Comparison of ENCODE assay signal across 9 cellular contexts in genomic region chr7:50595538-50596102, GRCh38. TPM values are rescaled to one million over a fixed set of nuclear protein-coding genes. Genes with fewer than 3 reads are reported as not detected.
DNase-seq lines count a peak whose midpoint lies in the region; ATAC-seq, FAIRE-seq and TF ChIP-seq lines count a peak whose summit lies in the region.
"Had no signal": no experiment of that assay in that cellular context is flagged by ENCODE, and none has a peak within 500 bp of the region (broad histone marks: within the 10 kb centered on the region; RNA-seq: fewer than 3 reads in every experiment).

No MANE protein-coding gene starts in this region.

- H3K79me2 ChIP-seq in KMS-11 (ENCODE audit: insufficient read depth, low read depth), result no peaks in the 10 kb centered on the region

- no peak overlapping the region for H3K27ac Mint-ChIP-seq in WTC11

- POLR2A ChIA-PET in WTC11 (lab: Charles Lee), result no interaction called here
- POLR2A ChIA-PET in GM10248 (lab: Yijun Ruan, JAX), result no interaction called here

- no peaks in the 10 kb centered on the region for H3K4me1 Mint-ChIP-seq in WTC11

- DNase-seq in DMS53 (lab: John Stamatoyannopoulos, UW), result peak; percentile 84
- DNase-seq in WTC11 (ENCODE audit: low spot score), result no peak
- no peak for DNase-seq in Right ventricle myocardium superior
- peak in 1 of 2 donors; percentile 65 for DNase-seq in gastrocnemius medialis
- DNase-seq in GM19239 (ENCODE audit: insufficient read length, low spot score), result no peak
- no peak for DNase-seq in GM10248 (ENCODE audit: extremely low spot score)

- H4K20me1 ChIP-seq in KMS-11 (ENCODE audit: insufficient read depth), result no peaks in the 10 kb centered on the region

- H3K9me3 Mint-ChIP-seq in WTC11, result no peaks in the 10 kb centered on the region; the same call in 1 of the 2 replicates

- H3K36me3 ChIP-seq in KMS-11 (ENCODE audit: insufficient read depth) (no peaks in the 10 kb centered on the region), gastrocnemius medialis (peaks cover 0 to 47% of the 10 kb centered on the region in 2 donors)

- ATAC-seq in GM19397 (IDR thresholded peaks at IDR 0.05; ENCODE audit: unreplicated experiment), result peak; percentile 3
- peak; percentile 78 for ATAC-seq in WTC11
- ATAC-seq in Right ventricle myocardium superior (ENCODE audit: poor library complexity), result peak; percentile 57
- peak; percentile 46 to 89 for ATAC-seq in gastrocnemius medialis

- no peak overlapping the region; the same call in 1 of the 2 replicates for H3K9ac ChIP-seq in KMS-11

- no peaks in the 10 kb centered on the region for H3K27me3 ChIP-seq in KMS-11 (ENCODE audit: insufficient read depth, low read depth)
- no peaks in the 10 kb centered on the region for H3K27me3 ChIP-seq in gastrocnemius medialis

- H2AFZ ChIP-seq in KMS-11 (ENCODE audit: low read depth), result no peak overlapping the region; the same call in 1 of the 2 replicates

- in situ Hi-C loops in gastrocnemius medialis (cut with MboI; ENCODE audit: low sequenced_read_pairs in 4 of 4), result loop anchor here in 3 of 4 donors (10.0 kb wide), 1 partner anchor 131 kb away; no protein-coding TSS in a partner anchor

- TF ChIP-seq POLR2A in gastrocnemius medialis (IDR thresholded peaks at IDR 0.05), result no peak

- no peak for FAIRE-seq in GM19239 (lab: Jason Lieb, UNC)

- H3K4me2 ChIP-seq in KMS-11, result peak overlapping the region; percentile 46; the same call in 1 of the 2 replicates

- H3K27ac ChIP-seq in KMS-11 (peak overlapping the region; percentile 64), gastrocnemius medialis (peak overlapping the region in 3 of 4 donors; percentile 5 to 48 (median 31))

- intact Hi-C loops in Right ventricle myocardium superior (cut with DNase I) (loop anchor here (10.0 kb wide), 1 partner anchor 131 kb away; no protein-coding TSS in a partner anchor), gastrocnemius medialis (cut with DNase I; ENCODE audit: low total_unique reads) (loop anchor here (5.0 to 10.0 kb wide), 2 partner anchors 197 to 469 kb away; no protein-coding TSS in a partner anchor)

- H3K4me3 ChIP-seq in KMS-11 (IDR thresholded peaks at IDR 0.05; ENCODE audit: insufficient read depth, low read depth, low read length) (no peak overlapping the region), gastrocnemius medialis (no peak overlapping the region)

- peak; percentile 47 for TF ChIP-seq CTCF in KMS-11 (conservative IDR thresholded peaks at IDR 0.05; ENCODE audit: low read depth, low read length)
- no peak for TF ChIP-seq CTCF in WTC11 (IDR thresholded peaks at IDR 0.05)
- peak; percentile 44 to 64 (median 49) for TF ChIP-seq CTCF in gastrocnemius medialis (IDR thresholded peaks at IDR 0.05 in 4 of 5, conservative IDR thresholded peaks at IDR 0.05 in 1 of 5)
- no peak for TF ChIP-seq CTCF in GM10248 (IDR thresholded peaks at IDR 0.05; ENCODE audit: control extremely low read depth, extremely low read depth, low read depth, missing control alignments)

- no peaks in the 10 kb centered on the region for H3K9me3 ChIP-seq in gastrocnemius medialis

- H3K27me3 Mint-ChIP-seq in WTC11 (ENCODE audit: low read depth), result no peaks in the 10 kb centered on the region

- H3K4me1 ChIP-seq in KMS-11 (ENCODE audit: low read depth, poor library complexity, severe bottlenecking) (peaks cover 34% of the 10 kb centered on the region), gastrocnemius medialis (peaks cover 17 to 25% of the 10 kb centered on the region in 2 donors)

- peaks cover 41% of the 10 kb centered on the region for H3K36me3 Mint-ChIP-seq in WTC11

- H3K4me3 Mint-ChIP-seq in WTC11, result no peak overlapping the region

- CTCF ChIA-PET in WTC11 (lab: Charles Lee) (interaction anchor here (0.6 to 1.1 kb wide), 11 partner anchors 17 to 566 kb away, joined by 3 to 8 read pairs (median 3); no protein-coding TSS in a partner anchor), GM10248 (lab: Yijun Ruan, JAX) (no interaction called here)

TF ChIP-seq in WTC11, 78 proteins besides CTCF, POLR2A, EP300 and RAD21:
- TF ChIP-seq FOXK1 (CRISPR knock-in tag; IDR thresholded peaks at IDR 0.05) (no peak), E2F5 (CRISPR knock-in tag; IDR thresholded peaks at IDR 0.05) (no peak), ATF2 (CRISPR knock-in tag; IDR thresholded peaks at IDR 0.05; ENCODE audit: borderline replicate concordance, low read depth) (no peak), MYBL2 (CRISPR knock-in tag; IDR thresholded peaks at IDR 0.05) (no peak), JAZF1 (CRISPR knock-in tag; IDR thresholded peaks at IDR 0.05) (no peak), NFATC4 (CRISPR knock-in tag; IDR thresholded peaks at IDR 0.05) (no peak), CREB1 (CRISPR knock-in tag; IDR thresholded peaks at IDR 0.05) (no peak), USF1 (CRISPR knock-in tag; IDR thresholded peaks at IDR 0.05) (no peak), ZBTB21 (CRISPR knock-in tag; IDR thresholded peaks at IDR 0.05; ENCODE audit: borderline replicate concordance) (no peak)

RNA-seq across cellular contexts. Expression of gene DDC, which starts 30.4 kb away (rescaled TPM):
- not detected in 3 replicates for total RNA-seq in WTC11 (2021)
- total RNA-seq in Right ventricle myocardium superior, result not detected
- 1 to 10 TPM in 1 of 4 donors, under 1 TPM in 1, not detected in 2; 0.24 to 1.3 TPM for total RNA-seq in gastrocnemius medialis
- total RNA-seq: T-helper 1 cell treated with Interleukin-12 subunit alpha and Interleukin-12 subunit beta and Interleukin-4 antibody, amounts not matched to agents 30 ng/mL and 1 ng/mL, for 36 hours had no signal

Comparison
In these comparisons a context has a peak if more than half of its experiments do, and no peak if none do; other contexts are left out.
1. ATAC-seq: peak in every context shown above with its lines; median percentile 78 in WTC11; 68 in gastrocnemius medialis; 57 in Right ventricle myocardium superior; 3 in GM19397.
2. CTCF ChIP-seq: peak in KMS-11 (single experiment) and gastrocnemius medialis (5 of 5); none in WTC11 (single experiment) and GM10248 (single experiment).